Comparison of ENCODE assay signal across 19 cellular contexts in the genomic region with DNA sequence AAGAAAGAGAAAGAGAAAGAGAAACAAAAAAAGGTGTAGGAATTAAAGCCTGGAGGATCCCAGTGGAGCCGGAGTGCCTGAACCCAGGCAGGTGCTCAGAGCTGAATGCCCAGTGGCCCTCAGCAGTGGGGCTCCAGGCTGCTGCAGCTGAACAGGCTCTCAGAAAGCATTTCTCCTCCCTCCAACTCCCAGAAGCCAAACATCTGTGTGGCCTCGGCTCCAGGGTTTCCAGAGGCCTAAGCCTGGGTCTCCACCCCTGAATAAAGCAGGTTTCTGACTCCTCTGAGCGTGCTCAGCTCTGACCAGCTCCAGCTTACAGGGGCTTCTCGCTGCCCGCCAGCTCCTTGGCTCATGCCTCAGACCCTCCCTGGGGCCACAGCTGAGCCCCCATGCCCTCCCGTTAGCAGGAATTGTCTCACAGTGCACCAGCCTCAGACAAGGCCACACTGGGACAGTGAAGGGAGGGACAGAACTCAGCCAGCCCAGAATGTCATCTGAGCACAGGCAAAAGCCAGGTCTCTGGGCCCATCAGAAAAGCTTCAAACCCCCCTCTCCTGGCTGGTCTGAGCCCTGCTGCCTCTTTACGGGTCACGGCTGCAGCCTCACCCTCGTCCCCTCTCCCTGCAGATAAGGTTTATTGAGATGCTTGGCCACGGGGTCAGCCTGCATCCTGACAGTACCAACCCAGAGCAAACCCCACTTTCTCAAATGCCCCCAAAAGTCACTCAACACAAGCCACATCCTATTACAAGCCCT.
DNase-seq lines count a peak whose midpoint lies in the region; ATAC-seq lines count a peak whose summit lies in the region.
"Had no signal": no experiment of that assay in that cellular context is flagged by ENCODE, and none has a peak within 500 bp of the region (broad histone marks: within the 10 kb centered on the region; RNA-seq: fewer than 3 reads in every experiment).

No MANE protein-coding gene starts in this region.

- H3K4me3 ChIP-seq in HUES64 (ENCODE audit: low read length), result no peak overlapping the region
- H3K4me3 ChIP-seq: SJSA1 had no signal

- H3K36me3 Mint-ChIP-seq in activated T-cell treated with anti-CD3 and anti-CD28 coated beads, Interleukin-2, amount 50 U/mL, for 72 hours (ENCODE audit: insufficient read depth in 2 of 2), result no peaks in the 10 kb centered on the region
- no peaks in the 10 kb centered on the region for H3K36me3 Mint-ChIP-seq in activated T-cell treated with anti-CD3 and anti-CD28 coated beads, Interleukin-2, amount 50 U/mL, for 24 hours (ENCODE audit: low read depth)
- H3K36me3 Mint-ChIP-seq: CD8-positive, alpha-beta memory T cell had no signal

- peak overlapping the region; percentile 17; the same call in 1 of the 2 replicates for H3K27ac ChIP-seq in HUES64 (ENCODE audit: low read depth, low read length)
- H3K27ac ChIP-seq: C4-2B, HL-60, SJSA1 had no signal

- no peaks in the 10 kb centered on the region for H3K27me3 Mint-ChIP-seq in activated T-cell treated with anti-CD3 and anti-CD28 coated beads, Interleukin-2, amount 50 U/mL, for 72 hours (ENCODE audit: low read depth)
- no peaks in the 10 kb centered on the region for H3K27me3 Mint-ChIP-seq in activated T-cell treated with anti-CD3 and anti-CD28 coated beads, Interleukin-2, amount 50 U/mL, for 24 hours

- H3K27ac Mint-ChIP-seq in activated T-cell treated with anti-CD3 and anti-CD28 coated beads, Interleukin-2, amount 50 U/mL, for 72 hours, result peak overlapping the region; percentile 57
- no peak overlapping the region for H3K27ac Mint-ChIP-seq in activated T-cell treated with anti-CD3 and anti-CD28 coated beads, Interleukin-2, amount 50 U/mL, for 24 hours
- H3K27ac Mint-ChIP-seq: CD8-positive, alpha-beta memory T cell had no signal

- H3K9ac ChIP-seq in HUES64 (ENCODE audit: low read depth, low read length), result no peak overlapping the region

- H3K9me3 ChIP-seq in HUES64 (ENCODE audit: insufficient read depth, low read depth, low read length), result no peaks in the 10 kb centered on the region
- H3K9me3 ChIP-seq: SJSA1 had no signal

- H3K36me3 ChIP-seq in HUES64 (ENCODE audit: insufficient read depth, low read length), result no peaks in the 10 kb centered on the region
- H3K36me3 ChIP-seq: SJSA1 had no signal

- WGBS in HUES64, result 75% methylated on average over 10 of the region's 10 CpGs

- H3K4me1 Mint-ChIP-seq in activated T-cell treated with anti-CD3 and anti-CD28 coated beads, Interleukin-2, amount 50 U/mL, for 72 hours (ENCODE audit: low read depth), result no peaks in the 10 kb centered on the region
- H3K4me1 Mint-ChIP-seq in activated T-cell treated with anti-CD3 and anti-CD28 coated beads, Interleukin-2, amount 50 U/mL, for 24 hours (ENCODE audit: low read depth), result no peaks in the 10 kb centered on the region
- H3K4me1 Mint-ChIP-seq: CD8-positive, alpha-beta memory T cell had no signal

- no peak for ATAC-seq in activated T-cell treated with anti-CD3 and anti-CD28 coated beads, Interleukin-2, amount 50 U/mL, for 72 hours (replicated peaks in 1 of 2)

- DNase-seq in activated T-cell treated with anti-CD3 and anti-CD28 coated beads, Interleukin-2, amount 50 U/mL, for 72 hours, result no peak
- DNase-seq in activated T-cell treated with anti-CD3 and anti-CD28 coated beads, Interleukin-2, amount 50 U/mL, for 24 hours, result no peak
- DNase-seq in ecto neural progenitor cell (ENCODE audit: low spot score) (peak; percentile 57), NCI-H82 treated with DMSO at 0.1 percent for 48 hours (lab: John Stamatoyannopoulos, UW; ENCODE audit: unreplicated experiment) (no peak)
- no peak for DNase-seq in activated CD4-positive, alpha-beta T cell treated with anti-CD3 and anti-CD28 coated beads for 4 hours
- DNase-seq in activated CD8-positive, alpha-beta memory T cell treated with anti-CD3 and anti-CD28 coated beads for 24 hours, result no peak
- DNase-seq: CD8-positive, alpha-beta memory T cell; Karpas-422; NCI-H1092; NCI-H1436 treated with DMSO at 0.1 percent for 48 hours; NCI-H187 treated with DMSO at 0.1 percent for 48 hours; NCI-H526 treated with DMSO at 0.1 percent for 48 hours; NK-92 treated with Interleukin-12 subunit alpha and Interleukin-12 subunit beta, amount 100 ng/mL, for 24 hours; Right ventricle myocardium superior; RPMI8226 had no signal

- peaks cover 16% of the 10 kb centered on the region; the same call in 1 of the 2 replicates for H3K4me1 ChIP-seq in HUES64 (ENCODE audit: insufficient read depth, low read length)
- H3K4me1 ChIP-seq: SJSA1 had no signal

- no peaks in the 10 kb centered on the region for H3K27me3 ChIP-seq in HUES64 (ENCODE audit: insufficient read depth, low read length)
- H3K27me3 ChIP-seq: SJSA1 had no signal

- H3K9me3 Mint-ChIP-seq in activated T-cell treated with anti-CD3 and anti-CD28 coated beads, Interleukin-2, amount 50 U/mL, for 72 hours, result peaks cover 2 to 4% of the 10 kb centered on the region in 2 donors
- H3K9me3 Mint-ChIP-seq in activated T-cell treated with anti-CD3 and anti-CD28 coated beads, Interleukin-2, amount 50 U/mL, for 24 hours, result no peaks in the 10 kb centered on the region

- H3K4me3 Mint-ChIP-seq in activated T-cell treated with anti-CD3 and anti-CD28 coated beads, Interleukin-2, amount 50 U/mL, for 72 hours, result no peak overlapping the region
- no peak overlapping the region for H3K4me3 Mint-ChIP-seq in activated T-cell treated with anti-CD3 and anti-CD28 coated beads, Interleukin-2, amount 50 U/mL, for 24 hours
- H3K4me3 Mint-ChIP-seq: CD8-positive, alpha-beta memory T cell had no signal
